ENCODE assay signal across 18 cellular contexts in genomic region chr2:85958731-85959130, GRCh38.
"Had no signal": no experiment of that assay in that cellular context is flagged by ENCODE, and none has a peak within 500 bp of the region (broad histone marks: within the 10 kb centered on the region; RNA-seq: fewer than 3 reads in every experiment).

No MANE protein-coding gene starts in this region.

- H3K4me3 ChIP-seq: coronary artery, hepatocyte, sigmoid colon, skin epidermis, suprapubic skin, thyroid gland, upper lobe of left lung, uterus had no signal

- H3K27me3 ChIP-seq: hepatocyte, neutrophil, sigmoid colon, suprapubic skin, thyroid gland, upper lobe of left lung, uterus had no signal

- ATAC-seq: left lobe of liver; naive thymus-derived CD4-positive, alpha-beta T cell had no signal

- H3K36me3 ChIP-seq: neutrophil, sigmoid colon, suprapubic skin, thyroid gland, upper lobe of left lung, uterus had no signal

- H3K4me1 ChIP-seq: sigmoid colon, uterus had no signal

- H3K27ac ChIP-seq: coronary artery, hepatocyte, neutrophil, sigmoid colon, skin epidermis, suprapubic skin, thyroid gland, upper lobe of left lung, uterus had no signal

- H3K4me3 Mint-ChIP-seq: naive thymus-derived CD4-positive, alpha-beta T cell had no signal

- H3K9me3 ChIP-seq: suprapubic skin, thyroid gland, uterus had no signal

- DNase-seq: effector CD8-positive, alpha-beta T cell; foreskin melanocyte; kidney glomerular epithelial cell; naive thymus-derived CD4-positive, alpha-beta T cell; posterior cingulate gyrus; sigmoid colon; stimulated activated CD4-positive, alpha-beta T cell treated with anti-CD3 and anti-CD28 coated beads, Interleukin-2, amount 100 ng/mL, for 24 hours; stimulated activated CD4-positive, alpha-beta T cell treated with anti-CD3 and anti-CD28 coated beads, Interleukin-4, amount 100 ng/mL, for 4 hours; stimulated activated naive CD4-positive, alpha-beta T cell; thyroid gland; uterus had no signal
